Comparison of ENCODE assay signal across 11 cellular contexts in the genomic region with DNA sequence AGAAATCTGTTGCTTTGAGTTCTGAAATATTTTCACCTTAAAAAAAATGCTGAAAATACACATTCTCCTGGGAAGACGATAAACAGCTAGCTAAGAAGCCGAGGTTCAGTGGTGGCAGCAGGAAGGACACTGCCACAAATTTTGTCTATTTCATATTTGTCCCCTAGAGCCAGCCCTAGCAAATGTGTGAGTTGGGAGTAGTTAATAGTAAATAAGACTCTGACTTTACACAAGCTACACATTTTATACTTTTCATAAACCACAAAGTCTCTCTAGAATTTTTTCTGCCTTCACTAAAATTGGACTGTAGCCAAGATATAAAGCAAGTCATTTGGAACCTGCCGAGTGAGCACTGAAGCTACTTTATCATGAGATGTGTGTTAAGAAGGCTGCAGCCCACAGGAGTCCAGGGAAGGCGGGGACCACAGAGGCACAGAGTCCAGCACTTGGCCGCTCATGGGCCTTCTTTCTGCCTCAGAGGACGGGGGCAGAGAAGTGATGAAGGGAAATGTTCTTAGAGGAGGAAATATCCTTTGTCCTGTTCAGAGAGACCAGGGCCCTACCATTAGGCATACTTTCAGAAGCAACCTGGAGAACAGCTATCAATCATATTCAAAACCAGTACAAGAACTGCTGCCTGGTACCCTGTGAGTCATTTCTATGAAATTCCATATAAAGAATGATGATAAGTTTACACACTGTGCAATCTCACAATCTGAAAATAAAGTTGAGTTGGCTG.
DNase-seq lines count a peak whose midpoint lies in the region; ATAC-seq, FAIRE-seq and TF ChIP-seq lines count a peak whose summit lies in the region.
"Had no signal": no experiment of that assay in that cellular context is flagged by ENCODE, and none has a peak within 500 bp of the region (broad histone marks: within the 10 kb centered on the region; RNA-seq: fewer than 3 reads in every experiment).

No MANE protein-coding gene starts in this region.

- H3K9me1 ChIP-seq in K562 (ENCODE audit: control insufficient read depth, insufficient read depth, low read length) = no peaks in the 10 kb centered on the region

- TF ChIP-seq RAD21 in K562 (CRISPR knock-in tag; conservative IDR thresholded peaks at IDR 0.05 in 1 of 2, IDR thresholded peaks at IDR 0.05 in 1 of 2) = no peak

- no peaks in the 10 kb centered on the region for H3K36me3 ChIP-seq in Loucy (ENCODE audit: insufficient read depth, low read length)
- no peaks in the 10 kb centered on the region for H3K36me3 ChIP-seq in K562 (ENCODE audit: control insufficient read depth, insufficient read depth, low read length)
- H3K36me3 ChIP-seq in aorta (ENCODE audit: control insufficient read depth in 1 of 2, insufficient read depth in 2 of 2, low read length in 1 of 2) = no peaks in the 10 kb centered on the region

- BruUV-seq in K562 (replicated peaks; lab: Mats Ljungman, UMichigan) = no TSS peak

- H3K4me2 ChIP-seq in Loucy (ENCODE audit: low read depth, low read length, poor library complexity, severe bottlenecking) (peak overlapping the region; percentile 27), K562 (ENCODE audit: insufficient read depth, low read length) (no peak overlapping the region)

- CTCF ChIA-PET in activated naive CD4-positive, alpha-beta T cell treated with anti-CD3 and anti-CD28 coated beads for 36 hours (lab: Charles Lee) = interaction anchor here (0.7 to 4.1 kb wide), 12 partner anchors 10 to 441 kb away, joined by 3 to 26 read pairs (median 3); no protein-coding TSS in a partner anchor
- CTCF ChIA-PET in K562 (lab: Yijun Ruan, JAX; ENCODE audit: low intra/inter-chr PET ratio) = no interaction called here

- H3K27ac Mint-ChIP-seq in activated naive CD4-positive, alpha-beta T cell treated with anti-CD3 and anti-CD28 coated beads for 36 hours = peak overlapping the region; percentile 28
- peak overlapping the region; percentile 65 for H3K27ac Mint-ChIP-seq in stimulated activated naive B cell treated with anti-CD40 and anti-IgM and Interleukin-4, amounts not matched to agents 10 μg/mL and 1 μg/mL and 100 μg/mL, for 72 hours

- no peak overlapping the region for H3K9ac ChIP-seq in Loucy (ENCODE audit: low read depth, low read length, poor library complexity, severe bottlenecking)
- H3K9ac ChIP-seq in K562 (ENCODE audit: insufficient read depth in 1 of 2, low read depth in 2 of 2, low read length in 2 of 2) = no peak overlapping the region

- H3K9me3 Mint-ChIP-seq in activated naive CD4-positive, alpha-beta T cell treated with anti-CD3 and anti-CD28 coated beads for 36 hours = no peaks in the 10 kb centered on the region
- peaks cover 2 to 3% of the 10 kb centered on the region in 2 donors for H3K9me3 Mint-ChIP-seq in stimulated activated naive B cell treated with anti-CD40 and anti-IgM and Interleukin-4, amounts not matched to agents 10 μg/mL and 1 μg/mL and 100 μg/mL, for 72 hours

- no peaks in the 10 kb centered on the region for H3K36me3 Mint-ChIP-seq in activated naive CD4-positive, alpha-beta T cell treated with anti-CD3 and anti-CD28 coated beads for 36 hours (ENCODE audit: low read depth)
- peaks cover 21 to 34% of the 10 kb centered on the region in 2 donors for H3K36me3 Mint-ChIP-seq in stimulated activated naive B cell treated with anti-CD40 and anti-IgM and Interleukin-4, amounts not matched to agents 10 μg/mL and 1 μg/mL and 100 μg/mL, for 72 hours

- ATAC-seq in K562 (no peak), GM21367 (IDR thresholded peaks at IDR 0.05; ENCODE audit: unreplicated experiment) (no peak), aorta (ENCODE audit: low FRiP score) (no peak)
- ATAC-seq in stimulated activated naive B cell treated with anti-CD40 and anti-IgM and Interleukin-4, amounts not matched to agents 10 μg/mL and 1 μg/mL and 100 μg/mL, for 72 hours (replicated peaks) = no peak

- FAIRE-seq in K562 (lab: Jason Lieb, UNC) = no peak

- H3K4me1 ChIP-seq in Loucy (ENCODE audit: insufficient read depth, low read length, poor library complexity, severe bottlenecking) (peaks cover 34% of the 10 kb centered on the region), K562 (replicated peaks in 1 of 2; ENCODE audit: control insufficient read depth in 2 of 2, insufficient read depth in 2 of 2, low read length in 2 of 2) (no peaks in the 10 kb centered on the region; a peak in 1 of 5 replicates), aorta (ENCODE audit: control insufficient read depth in 1 of 2, insufficient read depth in 2 of 2, low read length in 2 of 2) (peaks cover 2 to 8% of the 10 kb centered on the region in 2 donors)

- intact Hi-C loops in activated naive CD4-positive, alpha-beta T cell treated with anti-CD3 and anti-CD28 coated beads for 36 hours (cut with micrococcal nuclease) = loop anchor here (1.0 kb wide), 1 partner anchor 9 kb away; no protein-coding TSS in a partner anchor
- intact Hi-C loops in K562 (cut with micrococcal nuclease) (no loop called here), aorta (cut with DNase I) (no loop called here)

- H3K4me3 ChIP-seq in Loucy (ENCODE audit: low read length, poor library complexity, severe bottlenecking) = no peak overlapping the region
- H3K4me3 ChIP-seq in K562 = no peak overlapping the region
- no peak overlapping the region for H3K4me3 ChIP-seq in aorta (ENCODE audit: low read length in 2 of 2)

- no peaks in the 10 kb centered on the region for H3K9me3 ChIP-seq in Loucy (ENCODE audit: insufficient read depth, low read depth, low read length)
- no peaks in the 10 kb centered on the region for H3K9me3 ChIP-seq in K562 (replicated peaks; ENCODE audit: control insufficient read depth, insufficient read depth, low read depth, low read length)
- H3K9me3 ChIP-seq in aorta (ENCODE audit: control insufficient read depth, low read length) = no peaks in the 10 kb centered on the region

- H3K9me2 ChIP-seq in Loucy (replicated peaks; ENCODE audit: low read depth, low read length) = no peaks in the 10 kb centered on the region

- H3K27ac ChIP-seq in K562 (ENCODE audit: extremely low read depth, low read depth, low read length) = no peak overlapping the region
- H3K27ac ChIP-seq in aorta (ENCODE audit: low read depth in 1 of 2, low read length in 2 of 2) = peak overlapping the region in 1 of 2 donors; percentile 91

- no peaks in the 10 kb centered on the region for H3K79me2 ChIP-seq in Loucy (ENCODE audit: insufficient read depth, low read length)
- H3K79me2 ChIP-seq in K562 (ENCODE audit: control insufficient read depth, insufficient read depth, low read length) = no peaks in the 10 kb centered on the region

- H3K4me1 Mint-ChIP-seq in activated naive CD4-positive, alpha-beta T cell treated with anti-CD3 and anti-CD28 coated beads for 36 hours (ENCODE audit: low read depth) = peaks cover 28% of the 10 kb centered on the region
- peaks cover 8 to 29% of the 10 kb centered on the region in 2 donors for H3K4me1 Mint-ChIP-seq in stimulated activated naive B cell treated with anti-CD40 and anti-IgM and Interleukin-4, amounts not matched to agents 10 μg/mL and 1 μg/mL and 100 μg/mL, for 72 hours

- no peaks in the 10 kb centered on the region for H3K27me3 Mint-ChIP-seq in activated naive CD4-positive, alpha-beta T cell treated with anti-CD3 and anti-CD28 coated beads for 36 hours (ENCODE audit: low read depth)
- no peaks in the 10 kb centered on the region for H3K27me3 Mint-ChIP-seq in stimulated activated naive B cell treated with anti-CD40 and anti-IgM and Interleukin-4, amounts not matched to agents 10 μg/mL and 1 μg/mL and 100 μg/mL, for 72 hours

- no peak for DNase-seq in activated naive CD4-positive, alpha-beta T cell treated with anti-CD3 and anti-CD28 coated beads for 36 hours
- DNase-seq in activated naive CD4-positive, alpha-beta T cell treated with anti-CD3 and anti-CD28 coated beads, Interleukin-2, amount 50 U/mL, for 16 hours = no peak
- DNase-seq in K562 (ENCODE audit: extremely low read depth in 1 of 4, low spot score in 3 of 4) (no peak), aorta (no peak)
- DNase-seq in stimulated activated naive B cell treated with anti-CD40 and anti-IgM and Interleukin-4, amounts not matched to agents 10 μg/mL and 1 μg/mL and 100 μg/mL, for 72 hours = no peak
- no peak for DNase-seq in activated CD4-positive, alpha-beta T cell treated with anti-CD3 and anti-CD28 coated beads for 48 hours
- DNase-seq: activated CD4-positive, alpha-beta T cell treated with anti-CD3 and anti-CD28 coated beads for 1 hour; central memory CD4-positive, alpha-beta T cell; foreskin melanocyte had no signal

- H3F3A ChIP-seq in Loucy (ENCODE audit: low read depth) = no peaks in the 10 kb centered on the region

- TF ChIP-seq EP300 in K562 (IDR thresholded peaks at IDR 0.05; ENCODE audit: low read length) = no peak

- H3K27me3 ChIP-seq in Loucy (ENCODE audit: insufficient read depth, low read length, poor library complexity, severe bottlenecking) (no peaks in the 10 kb centered on the region), K562 (ENCODE audit: control insufficient read depth in 2 of 2, insufficient read depth in 2 of 2, low read length in 2 of 2) (peaks cover 22 to 48% of the 10 kb centered on the region in 2 experiments), aorta (ENCODE audit: control insufficient read depth in 1 of 2, insufficient read depth in 2 of 2, low read length in 1 of 2) (no peaks in the 10 kb centered on the region)

- POLR2A ChIA-PET in K562 (lab: Yijun Ruan, JAX) = interaction anchor here (0.7 to 1.1 kb wide), 5 partner anchors 9 to 345 kb away, joined by 3 to 5 read pairs (median 3); no protein-coding TSS in a partner anchor

- TF ChIP-seq CTCF in Loucy (conservative IDR thresholded peaks at IDR 0.05; ENCODE audit: low read length) = no peak
- no peak for TF ChIP-seq CTCF in K562 (IDR thresholded peaks at IDR 0.05 in 2 of 3, conservative IDR thresholded peaks at IDR 0.05 in 1 of 3; ENCODE audit: insufficient read depth in 2 of 3, low read depth in 1 of 3, low read length in 3 of 3)

- H3K4me3 Mint-ChIP-seq in activated naive CD4-positive, alpha-beta T cell treated with anti-CD3 and anti-CD28 coated beads for 36 hours = no peak overlapping the region
- no peak overlapping the region for H3K4me3 Mint-ChIP-seq in stimulated activated naive B cell treated with anti-CD40 and anti-IgM and Interleukin-4, amounts not matched to agents 10 μg/mL and 1 μg/mL and 100 μg/mL, for 72 hours

- in situ Hi-C loops in K562 (cut with MboI) = no loop called here

- H2AFZ ChIP-seq in Loucy (ENCODE audit: low read length) = no peak overlapping the region
- H2AFZ ChIP-seq in K562 (ENCODE audit: low read depth, low read length) = no peak overlapping the region

- H4K20me1 ChIP-seq in Loucy (ENCODE audit: insufficient read depth, low read length, poor library complexity, severe bottlenecking) (no peaks in the 10 kb centered on the region), K562 (replicated peaks; ENCODE audit: control insufficient read depth, insufficient read depth, low read length) (no peaks in the 10 kb centered on the region; the same call in 1 of the 2 replicates)

- no peak for TF ChIP-seq POLR2A in K562 (conservative IDR thresholded peaks at IDR 0.05)

- 1% methylated on average over 6 of the region's 6 CpGs for WGBS in K562 (ENCODE audit: insufficient coverage, low coverage, missing lambda C conversion rate)
- 66 to 72% methylated on average over 6 of the region's 6 CpGs for WGBS in aorta, 2 donors
